1 cellular context compared by ENCODE assay signal in the genomic region with DNA sequence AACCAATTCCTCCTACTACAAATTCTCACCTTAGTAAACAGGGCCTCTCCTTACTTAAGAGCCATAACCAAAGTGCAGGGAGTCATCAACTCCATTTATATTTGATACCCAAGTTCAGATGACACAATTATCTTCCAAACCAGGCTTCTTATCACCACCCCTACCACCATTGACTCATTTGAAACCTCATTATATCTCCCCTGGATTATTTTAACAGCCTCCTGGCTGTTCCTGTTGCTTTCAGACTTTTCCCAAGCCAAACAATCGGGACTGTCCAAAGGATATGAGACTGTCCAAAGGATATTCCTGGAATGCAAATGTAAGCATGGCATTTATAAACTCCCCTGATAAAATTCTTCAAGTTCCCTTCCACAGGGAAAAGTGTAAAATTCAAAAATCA.
TF ChIP-seq lines count a peak whose summit lies in the region.

No MANE protein-coding gene starts in this region.

TF ChIP-seq in endothelial cell of umbilical vein, 7 proteins besides CTCF, POLR2A, EP300 and RAD21 (continued from another document):
- TF ChIP-seq GATA2 (IDR thresholded peaks at IDR 0.05; ENCODE audit: insufficient read depth, insufficient read length, low read depth, low read length) (peak; percentile 99), FOS (IDR thresholded peaks at IDR 0.05; ENCODE audit: borderline replicate concordance, insufficient read depth, low read length) (peak; percentile 88), JUN (IDR thresholded peaks at IDR 0.05; ENCODE audit: borderline replicate concordance, insufficient read depth, insufficient read length, low read depth) (peak; percentile 87)
- TF ChIP-seq, protein P1, sequence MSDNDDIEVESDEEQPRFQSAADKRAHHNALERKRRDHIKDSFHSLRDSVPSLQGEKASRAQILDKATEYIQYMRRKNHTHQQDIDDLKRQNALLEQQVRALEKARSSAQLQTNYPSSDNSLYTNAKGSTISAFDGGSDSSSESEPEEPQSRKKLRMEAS (IDR thresholded peaks at IDR 0.05; ENCODE audit: insufficient read depth, insufficient read length): no peak
TF ChIP-seq in endothelial cell of umbilical vein: peak in this region for 4.
